ENCODE assay signal across 15 cellular contexts in the genomic region with DNA sequence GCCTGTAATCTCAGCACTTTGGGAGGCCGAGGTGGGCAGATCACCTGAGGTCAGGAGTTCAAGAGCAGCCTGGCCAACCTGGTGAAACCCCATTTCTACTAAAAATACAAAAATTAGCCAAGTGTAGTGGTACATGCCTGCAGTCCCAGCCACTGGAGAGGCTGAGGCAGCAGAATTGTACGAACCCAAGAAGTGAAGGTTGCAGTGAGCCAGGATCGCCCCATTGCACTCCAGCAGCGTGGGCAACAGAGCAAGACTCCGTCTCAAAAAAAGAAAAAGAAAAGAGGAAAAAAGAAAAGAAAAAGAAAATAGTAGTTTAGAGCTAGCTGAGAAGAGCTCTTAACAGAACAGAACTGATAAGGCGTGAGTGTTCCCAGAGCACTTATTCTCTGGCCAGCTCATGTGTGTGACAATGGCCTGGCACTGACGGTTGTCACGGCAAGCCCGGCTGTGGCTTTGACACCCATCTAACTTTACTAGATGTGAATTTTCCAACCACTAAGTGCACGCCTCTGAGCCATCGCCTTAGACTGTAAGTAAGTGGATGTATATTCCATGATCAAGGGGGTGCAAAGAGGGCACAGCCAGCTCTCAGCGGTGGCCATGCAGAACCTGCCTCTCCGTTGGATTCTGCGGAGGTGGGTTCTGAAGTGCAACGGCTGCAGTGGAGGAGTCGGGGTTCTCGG.
DNase-seq lines count a peak whose midpoint lies in the region; ATAC-seq and TF ChIP-seq lines count a peak whose summit lies in the region.
"Had no signal": no experiment of that assay in that cellular context is flagged by ENCODE, and none has a peak within 500 bp of the region (broad histone marks: within the 10 kb centered on the region; RNA-seq: fewer than 3 reads in every experiment).

No MANE protein-coding gene starts in this region.

- no peaks in the 10 kb centered on the region for H3K27me3 ChIP-seq in heart right ventricle
- no peaks in the 10 kb centered on the region for H3K27me3 ChIP-seq in uterus
- H3K27me3 ChIP-seq: BLaER1 treated with 17β-estradiol and CSF1 and Interleukin-3, amounts not matched to agents 10 nM and 100 nM had no signal

- no peak for ATAC-seq in activated CD8-positive, alpha-beta memory T cell treated with anti-CD3 and anti-CD28 coated beads, Interleukin-2, amount 10 ng/mL, durations not matched to agents 7 days and 5 days
- ATAC-seq in heart right ventricle = peak; percentile 66 to 95 (median 88)
- ATAC-seq in natural killer cell treated with Interleukin-12 subunit alpha and Interleukin-12 subunit beta and Interleukin-15 and Interleukin-18, amount 100 ng/mL, for 72 hours = peak; percentile 83 to 94
- ATAC-seq: K562 had no signal

- H3K4me3 ChIP-seq in heart right ventricle (no peak overlapping the region), uterus (no peak overlapping the region)
- H3K4me3 ChIP-seq: BLaER1 treated with 17β-estradiol and CSF1 and Interleukin-3, amounts not matched to agents 10 nM and 100 nM; K562 had no signal

- no peaks in the 10 kb centered on the region for H3K9me3 Mint-ChIP-seq in activated CD8-positive, alpha-beta memory T cell treated with anti-CD3 and anti-CD28 coated beads, Interleukin-2, amount 10 ng/mL, durations not matched to agents 7 days and 5 days (ENCODE audit: low read depth)
- H3K9me3 Mint-ChIP-seq in natural killer cell treated with Interleukin-12 subunit alpha and Interleukin-12 subunit beta and Interleukin-15 and Interleukin-18, amount 100 ng/mL, for 72 hours = no peaks in the 10 kb centered on the region

- DNase-seq in activated CD8-positive, alpha-beta memory T cell treated with anti-CD3 and anti-CD28 coated beads, Interleukin-2, amount 50 U/mL, for 48 hours = peak; percentile 38
- DNase-seq in activated CD8-positive, alpha-beta memory T cell treated with anti-CD3 and anti-CD28 coated beads, Interleukin-2, amount 10 ng/mL, durations not matched to agents 7 days and 5 days = no peak
- DNase-seq in heart right ventricle (peak; percentile 45 to 48), uterus (no peak), SKM-1 treated with dmso at 0.1 percent for 144 hours (lab: John Stamatoyannopoulos, UW; ENCODE audit: unreplicated experiment) (no peak)
- DNase-seq in natural killer cell treated with Interleukin-12 subunit alpha and Interleukin-12 subunit beta and Interleukin-15 and Interleukin-18, amount 100 ng/mL, for 72 hours (ENCODE audit: low spot score) = peak; percentile 81
- no peak for DNase-seq in activated CD4-positive, alpha-beta T cell treated with anti-CD3 and anti-CD28 coated beads for 4 hours
- DNase-seq in activated CD4-positive, alpha-beta T cell treated with anti-CD3 and anti-CD28 coated beads for 1 hour = no peak
- DNase-seq: GOT3, NCI-H1436 treated with DMSO at 0.1 percent for 48 hours, NCI-H2081, NCI-H524 had no signal

- CTCF ChIA-PET in activated CD8-positive, alpha-beta memory T cell treated with anti-CD3 and anti-CD28 coated beads, Interleukin-2, amount 10 ng/mL, durations not matched to agents 7 days and 5 days (lab: Charles Lee) = interaction anchor here (1.8 kb wide), 1 partner anchor 16 kb away, joined by 4 read pairs; no protein-coding TSS in a partner anchor

- H3K36me3 Mint-ChIP-seq in activated CD8-positive, alpha-beta memory T cell treated with anti-CD3 and anti-CD28 coated beads, Interleukin-2, amount 10 ng/mL, durations not matched to agents 7 days and 5 days = no peaks in the 10 kb centered on the region
- H3K36me3 Mint-ChIP-seq in natural killer cell treated with Interleukin-12 subunit alpha and Interleukin-12 subunit beta and Interleukin-15 and Interleukin-18, amount 100 ng/mL, for 72 hours = no peaks in the 10 kb centered on the region

- peaks cover 8% of the 10 kb centered on the region for H3K4me1 Mint-ChIP-seq in activated CD8-positive, alpha-beta memory T cell treated with anti-CD3 and anti-CD28 coated beads, Interleukin-2, amount 10 ng/mL, durations not matched to agents 7 days and 5 days
- peaks cover 39 to 54% of the 10 kb centered on the region in 2 donors for H3K4me1 Mint-ChIP-seq in natural killer cell treated with Interleukin-12 subunit alpha and Interleukin-12 subunit beta and Interleukin-15 and Interleukin-18, amount 100 ng/mL, for 72 hours (ENCODE audit: low read depth in 2 of 2)

- WGBS in heart right ventricle, 2 donors = 65 to 77% methylated on average over 17 of the region's 17 CpGs

- H3K36me3 ChIP-seq in heart right ventricle = no peaks in the 10 kb centered on the region
- H3K36me3 ChIP-seq in uterus = no peaks in the 10 kb centered on the region

- H3K4me3 Mint-ChIP-seq in activated CD8-positive, alpha-beta memory T cell treated with anti-CD3 and anti-CD28 coated beads, Interleukin-2, amount 10 ng/mL, durations not matched to agents 7 days and 5 days = no peak overlapping the region
- peak overlapping the region; percentile 66 for H3K4me3 Mint-ChIP-seq in natural killer cell treated with Interleukin-12 subunit alpha and Interleukin-12 subunit beta and Interleukin-15 and Interleukin-18, amount 100 ng/mL, for 72 hours

- H3K4me1 ChIP-seq in heart right ventricle (peaks cover 0 to 48% (median 31%) of the 10 kb centered on the region in 9 donors), uterus (peaks cover 5 to 7% of the 10 kb centered on the region in 2 donors)

- H3K27me3 Mint-ChIP-seq in activated CD8-positive, alpha-beta memory T cell treated with anti-CD3 and anti-CD28 coated beads, Interleukin-2, amount 10 ng/mL, durations not matched to agents 7 days and 5 days = peaks cover 30% of the 10 kb centered on the region
- H3K27me3 Mint-ChIP-seq in natural killer cell treated with Interleukin-12 subunit alpha and Interleukin-12 subunit beta and Interleukin-15 and Interleukin-18, amount 100 ng/mL, for 72 hours = no peaks in the 10 kb centered on the region

- intact Hi-C loops in heart right ventricle (cut with DNase I) = loop anchor here in 2 of 10 donors (5.0 to 10.0 kb wide), 2 partner anchors 77 to 80 kb away; a partner anchor contains a TSS
- intact Hi-C loops in uterus (cut with DNase I; ENCODE audit: low total_unique reads) = no loop called here

- TF ChIP-seq POLR2A in uterus (IDR thresholded peaks at IDR 0.05) = no peak

- no peak for TF ChIP-seq CTCF in heart right ventricle (IDR thresholded peaks at IDR 0.05)
- no peak for TF ChIP-seq CTCF in uterus (IDR thresholded peaks at IDR 0.05)

- H3K27ac ChIP-seq in heart right ventricle (no peak overlapping the region), uterus (peak overlapping the region; percentile 82 to 90)
- H3K27ac ChIP-seq: BLaER1 treated with 17β-estradiol and CSF1 and Interleukin-3, amounts not matched to agents 10 nM and 100 nM; HL-60 had no signal

- H3K27ac Mint-ChIP-seq in activated CD8-positive, alpha-beta memory T cell treated with anti-CD3 and anti-CD28 coated beads, Interleukin-2, amount 10 ng/mL, durations not matched to agents 7 days and 5 days = no peak overlapping the region
- H3K27ac Mint-ChIP-seq in natural killer cell treated with Interleukin-12 subunit alpha and Interleukin-12 subunit beta and Interleukin-15 and Interleukin-18, amount 100 ng/mL, for 72 hours = peak overlapping the region; percentile 15 to 24

- H3K9me3 ChIP-seq in heart right ventricle (no peaks in the 10 kb centered on the region), uterus (no peaks in the 10 kb centered on the region)

Comparison
In these comparisons a context has a peak if more than half of its experiments do, and no peak if none do; other contexts are left out.
1. DNase-seq: peak in activated CD8-positive, alpha-beta memory T cell treated with anti-CD3 and anti-CD28 coated beads, Interleukin-2, amount 50 U/mL, for 48 hours (single experiment), heart right ventricle (2 of 2) and natural killer cell treated with Interleukin-12 subunit alpha and Interleukin-12 subunit beta and Interleukin-15 and Interleukin-18, amount 100 ng/mL, for 72 hours (single experiment); none in activated CD8-positive, alpha-beta memory T cell treated with anti-CD3 and anti-CD28 coated beads, Interleukin-2, amount 10 ng/mL, durations not matched to agents 7 days and 5 days (single experiment), uterus (0 of 2), activated CD4-positive, alpha-beta T cell treated with anti-CD3 and anti-CD28 coated beads for 4 hours (0 of 2), SKM-1 treated with dmso at 0.1 percent for 144 hours (single experiment) and activated CD4-positive, alpha-beta T cell treated with anti-CD3 and anti-CD28 coated beads for 1 hour (single experiment).
2. H3K27ac ChIP-seq: peak in uterus (2 of 2); none in heart right ventricle (0 of 10).